In the genomic region with DNA sequence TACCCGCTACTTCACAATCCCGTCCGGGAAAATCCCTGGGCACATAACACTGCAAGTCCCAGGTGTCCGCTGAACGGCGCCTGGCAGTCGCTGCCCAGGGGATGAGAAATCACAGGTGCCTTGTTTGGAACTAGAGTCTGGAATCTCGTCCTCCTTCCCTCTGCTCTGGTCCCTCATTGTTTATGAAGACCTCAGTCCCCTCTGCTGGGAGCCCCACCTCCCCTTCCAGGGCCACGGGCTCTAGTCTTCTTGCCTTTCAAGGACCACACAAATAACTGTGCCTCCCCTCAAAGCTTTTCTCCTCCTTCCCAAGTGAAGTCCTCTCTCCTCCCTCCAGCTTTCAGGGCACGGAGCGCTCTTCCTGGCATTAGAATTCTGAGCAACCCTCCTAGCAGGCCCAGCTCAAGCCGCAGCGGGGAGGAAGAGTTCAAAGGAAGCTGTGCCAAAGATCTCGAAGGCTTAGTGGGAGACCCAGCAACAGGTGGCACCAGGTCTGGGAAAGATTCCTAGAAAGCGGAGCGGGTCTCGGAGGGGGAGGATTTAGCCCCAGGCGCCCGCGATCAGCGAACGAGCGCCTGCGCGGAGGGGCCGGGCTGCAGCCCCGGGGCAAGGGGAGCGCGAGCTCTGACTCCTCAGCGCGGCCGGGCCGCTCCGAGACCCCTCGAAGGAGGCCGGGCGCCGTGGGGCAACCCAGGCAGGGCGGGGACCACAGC, we compare ENCODE assay signal across 1 cellular context.
A peak's percentile ranks its signal among the peaks of the same experiment; 100 is the strongest.
TF ChIP-seq lines count a peak whose summit lies in the region.
"Not testable (repeated sequence)": the region's sequence is repeated elsewhere in the genome, so short reads cannot be mapped to it uniquely, and the experiment has no call there.

No MANE protein-coding gene starts in this region.

TF ChIP-seq in HepG2, 621 proteins besides CTCF, POLR2A, EP300 and RAD21 (continued from another document):
- TF ChIP-seq YY1 (IDR thresholded peaks at IDR 0.05; ENCODE audit: insufficient read depth, insufficient replicate concordance, low read depth, low read length), result peak; percentile 2
- TF ChIP-seq ZNF441 (CRISPR knock-in tag; IDR thresholded peaks at IDR 0.05; ENCODE audit: borderline replicate concordance), result 0 out of 2 replicates have a peak, but pooled peaks have one; percentile 12
- TF ChIP-seq, protein P1, sequence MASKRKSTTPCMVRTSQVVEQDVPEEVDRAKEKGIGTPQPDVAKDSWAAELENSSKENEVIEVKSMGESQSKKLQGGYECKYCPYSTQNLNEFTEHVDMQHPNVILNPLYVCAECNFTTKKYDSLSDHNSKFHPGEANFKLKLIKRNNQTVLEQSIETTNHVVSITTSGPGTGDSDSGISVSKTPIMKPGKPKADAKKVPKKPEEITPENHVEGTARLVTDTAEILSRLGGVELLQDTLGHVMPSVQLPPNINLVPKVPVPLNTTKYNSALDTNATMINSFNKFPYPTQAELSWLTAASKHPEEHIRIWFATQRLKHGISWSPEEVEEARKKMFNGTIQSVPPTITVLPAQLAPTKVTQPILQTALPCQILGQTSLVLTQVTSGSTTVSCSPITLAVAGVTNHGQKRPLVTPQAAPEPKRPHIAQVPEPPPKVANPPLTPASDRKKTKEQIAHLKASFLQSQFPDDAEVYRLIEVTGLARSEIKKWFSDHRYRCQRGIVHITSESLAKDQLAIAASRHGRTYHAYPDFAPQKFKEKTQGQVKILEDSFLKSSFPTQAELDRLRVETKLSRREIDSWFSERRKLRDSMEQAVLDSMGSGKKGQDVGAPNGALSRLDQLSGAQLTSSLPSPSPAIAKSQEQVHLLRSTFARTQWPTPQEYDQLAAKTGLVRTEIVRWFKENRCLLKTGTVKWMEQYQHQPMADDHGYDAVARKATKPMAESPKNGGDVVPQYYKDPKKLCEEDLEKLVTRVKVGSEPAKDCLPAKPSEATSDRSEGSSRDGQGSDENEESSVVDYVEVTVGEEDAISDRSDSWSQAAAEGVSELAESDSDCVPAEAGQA (IDR thresholded peaks at IDR 0.05; ENCODE audit: low read depth), result not testable (repeated sequence)
- TF ChIP-seq, protein P1 (CRISPR knock-in tag; IDR thresholded peaks at IDR 0.05; ENCODE audit: borderline replicate concordance), result 0 out of 2 replicates have a peak, but pooled peaks have one; percentile 15
- TF ChIP-seq NR2F1 (CRISPR knock-in tag; IDR thresholded peaks at IDR 0.05), result 0 out of 4 replicates have a peak, but pooled peaks of 1 of the 2 experiments have one; percentile 8
- TF ChIP-seq ZZZ3 (CRISPR knock-in tag; IDR thresholded peaks at IDR 0.05; ENCODE audit: borderline replicate concordance), result peak; percentile 49; the same call in 1 of the 2 replicates
- TF ChIP-seq NAIF1 (CRISPR knock-in tag; IDR thresholded peaks at IDR 0.05; ENCODE audit: borderline replicate concordance), result peak; percentile 57; the same call in 1 of the 2 replicates
- TF ChIP-seq, protein P2, sequence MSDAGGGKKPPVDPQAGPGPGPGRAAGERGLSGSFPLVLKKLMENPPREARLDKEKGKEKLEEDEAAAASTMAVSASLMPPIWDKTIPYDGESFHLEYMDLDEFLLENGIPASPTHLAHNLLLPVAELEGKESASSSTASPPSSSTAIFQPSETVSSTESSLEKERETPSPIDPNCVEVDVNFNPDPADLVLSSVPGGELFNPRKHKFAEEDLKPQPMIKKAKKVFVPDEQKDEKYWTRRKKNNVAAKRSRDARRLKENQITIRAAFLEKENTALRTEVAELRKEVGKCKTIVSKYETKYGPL (CRISPR knock-in tag; IDR thresholded peaks at IDR 0.05), result 0 out of 2 replicates have a peak, but pooled peaks have one; percentile 16
- peak; percentile 4; the same call in 1 of the 2 replicates for TF ChIP-seq RERE (CRISPR knock-in tag; IDR thresholded peaks at IDR 0.05; ENCODE audit: low read depth)
- TF ChIP-seq, protein P3, sequence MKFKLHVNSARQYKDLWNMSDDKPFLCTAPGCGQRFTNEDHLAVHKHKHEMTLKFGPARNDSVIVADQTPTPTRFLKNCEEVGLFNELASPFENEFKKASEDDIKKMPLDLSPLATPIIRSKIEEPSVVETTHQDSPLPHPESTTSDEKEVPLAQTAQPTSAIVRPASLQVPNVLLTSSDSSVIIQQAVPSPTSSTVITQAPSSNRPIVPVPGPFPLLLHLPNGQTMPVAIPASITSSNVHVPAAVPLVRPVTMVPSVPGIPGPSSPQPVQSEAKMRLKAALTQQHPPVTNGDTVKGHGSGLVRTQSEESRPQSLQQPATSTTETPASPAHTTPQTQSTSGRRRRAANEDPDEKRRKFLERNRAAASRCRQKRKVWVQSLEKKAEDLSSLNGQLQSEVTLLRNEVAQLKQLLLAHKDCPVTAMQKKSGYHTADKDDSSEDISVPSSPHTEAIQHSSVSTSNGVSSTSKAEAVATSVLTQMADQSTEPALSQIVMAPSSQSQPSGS (CRISPR knock-in tag; IDR thresholded peaks at IDR 0.05), result 0 out of 2 replicates have a peak, but pooled peaks have one; percentile 41
- TF ChIP-seq, protein P4, sequence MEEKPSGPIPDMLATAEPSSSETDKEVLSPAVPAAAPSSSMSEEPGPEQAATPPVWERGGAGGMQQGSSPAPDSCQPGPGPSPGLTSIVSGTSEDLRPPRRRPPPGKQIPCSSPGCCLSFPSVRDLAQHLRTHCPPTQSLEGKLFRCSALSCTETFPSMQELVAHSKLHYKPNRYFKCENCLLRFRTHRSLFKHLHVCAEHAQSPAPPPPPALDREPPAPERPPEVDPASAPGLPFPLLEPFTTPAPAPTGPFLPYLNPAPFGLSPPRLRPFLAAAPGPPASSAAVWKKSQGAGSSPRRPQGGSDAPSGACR (CRISPR knock-in tag; IDR thresholded peaks at IDR 0.05), result peak; percentile 74
- TF ChIP-seq HOXA5 (CRISPR knock-in tag; IDR thresholded peaks at IDR 0.05), result 0 out of 2 replicates have a peak, but pooled peaks have one; percentile 15
- peak; percentile 63; the same call in 1 of the 2 replicates for TF ChIP-seq ZNF256 (CRISPR knock-in tag; conservative IDR thresholded peaks at IDR 0.05)
- TF ChIP-seq, protein P5, sequence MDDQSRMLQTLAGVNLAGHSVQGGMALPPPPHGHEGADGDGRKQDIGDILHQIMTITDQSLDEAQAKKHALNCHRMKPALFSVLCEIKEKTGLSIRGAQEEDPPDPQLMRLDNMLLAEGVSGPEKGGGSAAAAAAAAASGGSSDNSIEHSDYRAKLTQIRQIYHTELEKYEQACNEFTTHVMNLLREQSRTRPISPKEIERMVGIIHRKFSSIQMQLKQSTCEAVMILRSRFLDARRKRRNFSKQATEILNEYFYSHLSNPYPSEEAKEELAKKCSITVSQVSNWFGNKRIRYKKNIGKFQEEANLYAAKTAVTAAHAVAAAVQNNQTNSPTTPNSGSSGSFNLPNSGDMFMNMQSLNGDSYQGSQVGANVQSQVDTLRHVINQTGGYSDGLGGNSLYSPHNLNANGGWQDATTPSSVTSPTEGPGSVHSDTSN (CRISPR knock-in tag; IDR thresholded peaks at IDR 0.05; ENCODE audit: borderline replicate concordance), result 0 out of 2 replicates have a peak, but pooled peaks have one; percentile 52
- 0 out of 2 replicates have a peak, but pooled peaks have one; percentile 9 for TF ChIP-seq CREB3 (CRISPR knock-in tag; IDR thresholded peaks at IDR 0.05)
